In the genomic region with DNA sequence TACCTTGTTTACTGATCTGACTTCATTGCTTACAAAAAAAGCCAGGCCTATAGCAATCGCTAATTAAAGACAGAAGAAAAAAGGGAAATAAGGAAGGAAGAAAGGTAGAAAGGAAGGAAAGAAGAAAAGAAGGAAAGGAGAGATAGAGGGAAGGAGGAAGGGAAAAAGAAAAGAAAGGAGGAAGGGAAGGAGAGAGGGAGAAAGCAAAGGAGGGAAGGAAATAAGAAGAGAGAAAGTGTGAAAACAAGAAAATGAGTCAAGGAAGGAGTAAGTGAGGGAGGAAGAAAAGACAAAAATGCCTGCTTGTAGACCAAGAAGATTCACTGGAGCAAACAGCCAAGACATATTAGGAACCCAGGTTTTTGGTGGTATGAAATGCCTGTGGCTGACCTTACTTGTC, we compare ENCODE assay signal across 37 cellular contexts. TPM values are rescaled to one million over a fixed set of nuclear protein-coding genes. Genes with fewer than 3 reads are reported as not detected.
"Had no signal": no experiment of that assay in that cellular context is flagged by ENCODE, and none has a peak within 500 bp of the region (broad histone marks: within the 10 kb centered on the region; RNA-seq: fewer than 3 reads in every experiment).

No MANE protein-coding gene starts in this region.

- H3K27me3 ChIP-seq: ascending aorta, cardiac muscle cell had no signal

- H3K4me3 Mint-ChIP-seq: activated CD4-positive, alpha-beta memory T cell treated with anti-CD3 and anti-CD28 coated beads, Interleukin-2, amount 10 ng/mL, durations not matched to agents 7 days and 5 days; activated CD4-positive, alpha-beta T cell treated with anti-CD3 and anti-CD28 coated beads, Interleukin-2, amount 10 ng/mL, durations not matched to agents 24 days and 14 days; activated CD8-positive, alpha-beta memory T cell treated with anti-CD3 and anti-CD28 coated beads, Interleukin-2, amount 10 ng/mL, durations not matched to agents 7 days and 5 days; activated CD8-positive, alpha-beta T cell treated with anti-CD3 and anti-CD28 coated beads, Interleukin-2, amount 10 ng/mL, durations not matched to agents 7 days and 5 days; activated naive CD8-positive, alpha-beta T cell; activated naive CD8-positive, alpha-beta T cell treated with anti-CD3 and anti-CD28 coated beads, Interleukin-2, amount 50 U/mL, for 24 hours; activated T-cell treated with anti-CD3 and anti-CD28 coated beads, Interleukin-2, amount 50 U/mL, for 24 hours; brain; central memory CD8-positive, alpha-beta T cell; T-helper 1 cell treated with Interleukin-12 subunit alpha and Interleukin-12 subunit beta and Interleukin-4 antibody, amounts not matched to agents 30 μg/mL and 1 μg/mL, for 36 hours; T-helper 2 cell treated with Interferon-gamma antibody and Interleukin-4, amounts not matched to agents 5 μg/mL and 100 μg/mL, for 36 hours had no signal

- H3K9me3 Mint-ChIP-seq: activated CD4-positive, alpha-beta memory T cell treated with anti-CD3 and anti-CD28 coated beads, Interleukin-2, amount 10 ng/mL, durations not matched to agents 7 days and 5 days; activated CD4-positive, alpha-beta T cell treated with anti-CD3 and anti-CD28 coated beads, Interleukin-2, amount 10 ng/mL, durations not matched to agents 24 days and 14 days; activated naive CD8-positive, alpha-beta T cell treated with anti-CD3 and anti-CD28 coated beads, Interleukin-2, amount 50 U/mL, for 24 hours; activated T-helper 2 cell treated with anti-CD3 and anti-CD28 coated beads, Interferon-gamma antibody, Interleukin-2, Interleukin-4, amounts not matched to agents 10 μg/mL and 5 μg/mL and 100 μg/mL, durations not matched to agents 14 hours and 24 hours and 36 hours; brain; T-helper 1 cell treated with Interleukin-12 subunit alpha and Interleukin-12 subunit beta and Interleukin-4 antibody, amounts not matched to agents 30 μg/mL and 1 μg/mL, for 36 hours; T-helper 2 cell treated with Interferon-gamma antibody and Interleukin-4, amounts not matched to agents 5 μg/mL and 100 μg/mL, for 36 hours had no signal

- H3K36me3 Mint-ChIP-seq: activated CD8-positive, alpha-beta memory T cell treated with anti-CD3 and anti-CD28 coated beads, Interleukin-2, amount 10 ng/mL, durations not matched to agents 7 days and 5 days; activated naive CD8-positive, alpha-beta T cell; brain had no signal

- H3K4me3 ChIP-seq: ascending aorta, cardiac muscle cell had no signal

- H3K27me3 Mint-ChIP-seq: activated CD4-positive, alpha-beta memory T cell treated with anti-CD3 and anti-CD28 coated beads, Interleukin-2, amount 10 ng/mL, durations not matched to agents 7 days and 5 days; activated CD4-positive, alpha-beta T cell treated with anti-CD3 and anti-CD28 coated beads, Interleukin-2, amount 10 ng/mL, durations not matched to agents 24 days and 14 days; activated CD8-positive, alpha-beta memory T cell treated with anti-CD3 and anti-CD28 coated beads, Interleukin-2, amount 10 ng/mL, durations not matched to agents 7 days and 5 days; activated naive CD8-positive, alpha-beta T cell; activated naive CD8-positive, alpha-beta T cell treated with anti-CD3 and anti-CD28 coated beads, Interleukin-2, amount 50 U/mL, for 24 hours; brain; central memory CD8-positive, alpha-beta T cell had no signal

- DNase-seq: activated CD4-positive, alpha-beta memory T cell treated with anti-CD3 and anti-CD28 coated beads, Interleukin-2, amount 10 ng/mL, durations not matched to agents 7 days and 5 days; activated CD4-positive, alpha-beta T cell treated with anti-CD3 and anti-CD28 coated beads for 4 hours; activated CD4-positive, alpha-beta T cell treated with anti-CD3 and anti-CD28 coated beads, Interleukin-2, amount 10 ng/mL, durations not matched to agents 24 days and 14 days; activated CD4-positive, alpha-beta T cell treated with anti-CD3 and anti-CD28 coated beads, Interleukin-2, amount 50 U/mL, for 1 hour; activated CD4-positive, alpha-beta T cell treated with anti-CD3 and anti-CD28 coated beads, Interleukin-2, amount 50 U/mL, for 4 hours; activated CD4-positive, CD25-positive, alpha-beta regulatory T cell; activated CD8-positive, alpha-beta memory T cell treated with anti-CD3 and anti-CD28 coated beads for 24 hours; activated CD8-positive, alpha-beta memory T cell treated with anti-CD3 and anti-CD28 coated beads, Interleukin-2, amount 10 ng/mL, durations not matched to agents 7 days and 5 days; activated CD8-positive, alpha-beta memory T cell treated with anti-CD3 and anti-CD28 coated beads, Interleukin-2, amount 50 U/mL, for 48 hours; activated CD8-positive, alpha-beta T cell treated with anti-CD3 and anti-CD28 coated beads, Interleukin-2, amount 10 ng/mL, durations not matched to agents 7 days and 5 days; activated effector memory CD4-positive, alpha-beta T cell treated with Interleukin-2 at 50 U/mL for 16 hours; activated gamma-delta T cell; activated naive CD4-positive, alpha-beta T cell treated with anti-CD3 and anti-CD28 coated beads, Interleukin-2, amount 50 U/mL, for 16 hours; activated naive CD4-positive, alpha-beta T cell treated with Interleukin-2 at 50 U/mL for 16 hours; activated naive CD8-positive, alpha-beta T cell treated with anti-CD3 and anti-CD28 coated beads, Interleukin-2, amount 50 U/mL, for 24 hours; activated T-cell treated with anti-CD3 and anti-CD28 coated beads, Interleukin-2, amount 50 U/mL, for 24 hours; activated T-cell treated with anti-CD3 and anti-CD28 coated beads, Interleukin-2, amount 50 U/mL, for 48 hours; amygdala; anterior cingulate cortex; caudate nucleus; cerebellar nuclear complex; SW 1271; T-helper 1 cell; T-helper 2 cell; T-helper 9 cell had no signal

- H3K9me3 ChIP-seq: ascending aorta had no signal

- H3K27ac ChIP-seq: ascending aorta, cardiac muscle cell, VCaP had no signal

- H3K36me3 ChIP-seq: ascending aorta, cardiac muscle cell had no signal

- H3K27ac Mint-ChIP-seq: activated CD4-positive, alpha-beta memory T cell treated with anti-CD3 and anti-CD28 coated beads, Interleukin-2, amount 10 ng/mL, durations not matched to agents 7 days and 5 days; activated CD4-positive, alpha-beta T cell treated with anti-CD3 and anti-CD28 coated beads, Interleukin-2, amount 10 ng/mL, durations not matched to agents 24 days and 14 days; activated CD8-positive, alpha-beta memory T cell treated with anti-CD3 and anti-CD28 coated beads, Interleukin-2, amount 10 ng/mL, durations not matched to agents 7 days and 5 days; activated CD8-positive, alpha-beta T cell treated with anti-CD3 and anti-CD28 coated beads, Interleukin-2, amount 10 ng/mL, durations not matched to agents 7 days and 5 days; activated naive CD8-positive, alpha-beta T cell; activated naive CD8-positive, alpha-beta T cell treated with anti-CD3 and anti-CD28 coated beads, Interleukin-2, amount 50 U/mL, for 24 hours; activated T-cell treated with anti-CD3 and anti-CD28 coated beads, Interleukin-2, amount 50 U/mL, for 24 hours; activated T-helper 2 cell treated with anti-CD3 and anti-CD28 coated beads, Interferon-gamma antibody, Interleukin-2, Interleukin-4, amounts not matched to agents 10 μg/mL and 5 μg/mL and 100 μg/mL, durations not matched to agents 14 hours and 24 hours and 36 hours; brain; T-helper 1 cell treated with Interleukin-12 subunit alpha and Interleukin-12 subunit beta and Interleukin-4 antibody, amounts not matched to agents 30 μg/mL and 1 μg/mL, for 36 hours; T-helper 2 cell treated with Interferon-gamma antibody and Interleukin-4, amounts not matched to agents 5 μg/mL and 100 μg/mL, for 36 hours had no signal

- H3K4me1 Mint-ChIP-seq: activated CD4-positive, alpha-beta memory T cell treated with anti-CD3 and anti-CD28 coated beads, Interleukin-2, amount 10 ng/mL, durations not matched to agents 7 days and 5 days; activated CD4-positive, alpha-beta T cell treated with anti-CD3 and anti-CD28 coated beads, Interleukin-2, amount 10 ng/mL, durations not matched to agents 24 days and 14 days; activated CD8-positive, alpha-beta memory T cell treated with anti-CD3 and anti-CD28 coated beads, Interleukin-2, amount 10 ng/mL, durations not matched to agents 7 days and 5 days; activated naive CD8-positive, alpha-beta T cell treated with anti-CD3 and anti-CD28 coated beads, Interleukin-2, amount 50 U/mL, for 24 hours; central memory CD8-positive, alpha-beta T cell had no signal

- H3K4me1 ChIP-seq: ascending aorta had no signal

RNA-seq across cellular contexts. Expression of a gene that starts 57.0 kb away (rescaled TPM):
- total RNA-seq: activated CD4-positive, alpha-beta memory T cell treated with anti-CD3 and anti-CD28 coated beads, Interleukin-2, amount 10 ng/mL, durations not matched to agents 7 days and 5 days; activated CD4-positive, alpha-beta T cell treated with anti-CD3 and anti-CD28 coated beads, Interleukin-2, amount 10 ng/mL, durations not matched to agents 24 days and 14 days; activated CD8-positive, alpha-beta memory T cell treated with anti-CD3 and anti-CD28 coated beads, Interleukin-2, amount 10 ng/mL, durations not matched to agents 7 days and 5 days; activated CD8-positive, alpha-beta T cell treated with anti-CD3 and anti-CD28 coated beads, Interleukin-2, amount 10 ng/mL, durations not matched to agents 7 days and 5 days; activated T-helper 2 cell treated with anti-CD3 and anti-CD28 coated beads, Interferon-gamma antibody, Interleukin-2, Interleukin-4, amounts not matched to agents 10 μg/mL and 5 μg/mL and 100 μg/mL, durations not matched to agents 14 hours and 24 hours and 36 hours; ascending aorta; bronchial epithelial cell; cardiac muscle cell; chondrocyte had no signal
- polyA plus RNA-seq: adipose tissue, cardiac muscle cell had no signal
